ENCODE assay signal across 7 cellular contexts in the genomic region with DNA sequence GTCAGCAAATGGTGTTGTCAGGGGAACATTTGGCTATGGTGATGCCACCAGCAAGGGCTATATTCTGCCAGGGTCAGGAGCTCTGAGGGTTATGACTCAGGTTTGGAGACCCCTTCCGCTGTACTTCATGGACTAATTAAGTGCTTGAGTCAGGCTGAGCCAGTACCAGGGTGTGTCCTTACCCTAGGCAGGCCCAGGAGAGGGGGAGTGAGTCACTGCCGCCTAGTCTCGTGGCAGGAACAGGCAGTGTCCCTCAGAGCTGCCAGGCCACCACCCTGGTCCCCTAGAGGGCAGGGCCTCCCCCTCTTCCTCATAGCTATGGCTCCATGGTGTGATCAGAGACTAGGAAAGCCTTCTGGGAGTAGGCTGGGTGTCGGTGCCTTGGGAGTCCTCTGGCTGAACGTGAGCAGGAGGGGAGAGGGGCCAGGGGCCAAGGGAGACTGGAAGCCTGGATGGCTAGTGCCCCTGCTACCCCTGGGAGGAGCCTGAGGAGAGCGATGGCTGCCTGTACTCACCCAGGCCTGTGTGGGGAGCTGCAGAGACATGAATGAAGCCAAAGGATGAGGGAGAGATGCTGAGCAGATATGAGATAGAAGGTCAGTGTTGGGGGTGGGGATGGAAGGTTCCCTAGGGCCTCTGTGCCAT. TPM values are rescaled to one million over a fixed set of nuclear protein-coding genes. Genes with fewer than 3 reads are reported as not detected.
DNase-seq lines count a peak whose midpoint lies in the region; FAIRE-seq and TF ChIP-seq lines count a peak whose summit lies in the region.
"Had no signal": no experiment of that assay in that cellular context is flagged by ENCODE, and none has a peak within 500 bp of the region (broad histone marks: within the 10 kb centered on the region; RNA-seq: fewer than 3 reads in every experiment).

No MANE protein-coding gene starts in this region.

- H3K27me3 ChIP-seq in BE2C: no peaks in the 10 kb centered on the region

- H3K9me3 ChIP-seq in BE2C: no peaks in the 10 kb centered on the region
- H3K9me3 ChIP-seq in KOPT-K1 (ENCODE audit: insufficient read depth, low read length, poor library complexity, severe bottlenecking): no peaks in the 10 kb centered on the region

- DNase-seq in BE2C (peak; percentile 61), cardiac fibroblast (ENCODE audit: low read depth in 2 of 2) (peak; percentile 40 to 72), pons (ENCODE audit: low spot score) (peak; percentile 82), GM12892 (ENCODE audit: insufficient read length) (no peak), NCI-H187 (lab: John Stamatoyannopoulos, UW) (no peak)

- H3K4me3 ChIP-seq in BE2C (ENCODE audit: low read depth, low read length): no peak overlapping the region
- H3K4me3 ChIP-seq in cardiac fibroblast (replicated peaks in 1 of 2; ENCODE audit: low read depth in 2 of 2, low read length in 2 of 2): no peak overlapping the region

- H3K36me3 ChIP-seq in BE2C (no peaks in the 10 kb centered on the region), KOPT-K1 (ENCODE audit: insufficient read depth, low read length) (peaks cover 68% of the 10 kb centered on the region)

- H3K27ac ChIP-seq in KOPT-K1 (ENCODE audit: low read depth, low read length, poor library complexity, severe bottlenecking): peak overlapping the region; percentile 88
- H3K27ac ChIP-seq: KMS-11 had no signal

- TF ChIP-seq CTCF in BE2C (IDR thresholded peaks at IDR 0.05; ENCODE audit: low read depth, low read length) (peak; percentile 61), cardiac fibroblast (IDR thresholded peaks at IDR 0.05; ENCODE audit: low read depth, low read length) (peak; percentile 41)

- peaks cover 18% of the 10 kb centered on the region for H3K4me1 ChIP-seq in BE2C

- no peak for FAIRE-seq in GM12892 (lab: Jason Lieb, UNC)

- no peak for TF ChIP-seq POLR2A in GM12892 (IDR thresholded peaks at IDR 0.05; ENCODE audit: low read depth, low read length)

RNA-seq across cellular contexts. Expression of a gene that starts 10.6 kb away (rescaled TPM):
- polyA plus RNA-seq in BE2C (2012; ENCODE audit: insufficient read depth, insufficient read length, low read depth): 21.5 TPM
- 9.3 TPM for polyA plus RNA-seq in GM12892 (2012; ENCODE audit: missing spikeins)

RNA-seq across cellular contexts. Expression of a gene that starts 16.0 kb away (rescaled TPM):
- 11.1 TPM for polyA plus RNA-seq in BE2C (2012; ENCODE audit: insufficient read depth, insufficient read length, low read depth)
- 1.3 TPM for polyA plus RNA-seq in GM12892 (2012; ENCODE audit: missing spikeins)

RNA-seq across cellular contexts. Expression of a gene that starts 47.2 kb away (rescaled TPM):
- polyA plus RNA-seq in BE2C (2012; ENCODE audit: insufficient read depth, insufficient read length, low read depth): 0.12 TPM
- polyA plus RNA-seq in GM12892 (2012; ENCODE audit: missing spikeins): 0.06 TPM

RNA-seq across cellular contexts. Expression of a gene that starts 58.2 kb away (rescaled TPM):
- polyA plus RNA-seq in BE2C (2012; ENCODE audit: insufficient read depth, insufficient read length, low read depth): 20.3 TPM
- polyA plus RNA-seq in GM12892 (2012; ENCODE audit: missing spikeins): 15.1 TPM

RNA-seq across cellular contexts. Expression of a gene that starts 60.0 kb away (rescaled TPM):
- polyA plus RNA-seq in BE2C (2012; ENCODE audit: insufficient read depth, insufficient read length, low read depth): 4.3 TPM
- 1.9 TPM for polyA plus RNA-seq in GM12892 (2012; ENCODE audit: missing spikeins)

Comparison
In these comparisons a context has a peak if more than half of its experiments do, and no peak if none do; other contexts are left out.
1. DNase-seq: peak in BE2C (single experiment), cardiac fibroblast (2 of 2) and pons (single experiment); none in GM12892 (single experiment) and NCI-H187 (0 of 2).